21 cellular contexts compared by ENCODE assay signal in genomic region chr19:21147540-21147939, GRCh38.
"Had no signal": no experiment of that assay in that cellular context is flagged by ENCODE, and none has a peak within 500 bp of the region (broad histone marks: within the 10 kb centered on the region; RNA-seq: fewer than 3 reads in every experiment).

No MANE protein-coding gene starts in this region.

- H3K27me3 Mint-ChIP-seq: activated CD8-positive, alpha-beta T cell treated with anti-CD3 and anti-CD28 coated beads for 36 hours; activated naive CD8-positive, alpha-beta T cell treated with anti-CD3 and anti-CD28 coated beads, Interleukin-2, amount 10 ng/mL, durations not matched to agents 7 days and 5 days had no signal

- DNase-seq: activated CD4-positive, alpha-beta T cell treated with anti-CD3 and anti-CD28 coated beads for 4 hours; activated CD8-positive, alpha-beta memory T cell treated with anti-CD3 and anti-CD28 coated beads, Interleukin-2, amount 50 U/mL, for 4 hours; activated CD8-positive, alpha-beta T cell treated with anti-CD3 and anti-CD28 coated beads for 36 hours; activated gamma-delta T cell treated with Interleukin-2 at 50 U/mL for 16 hours; activated naive CD4-positive, alpha-beta T cell treated with anti-CD3 and anti-CD28 coated beads, Interleukin-2, amount 50 U/mL, for 16 hours; activated naive CD8-positive, alpha-beta T cell treated with anti-CD3 and anti-CD28 coated beads, Interleukin-2, amount 10 ng/mL, durations not matched to agents 7 days and 5 days; activated T-cell treated with anti-CD3 and anti-CD28 coated beads, Interleukin-2, amount 50 U/mL, for 72 hours; adrenal gland; anterior cingulate cortex; KG1; NCI-H1048; NCI-H146; NCI-H187 treated with DMSO at 0.1 percent for 48 hours; NCI-H2081 treated with DMSO at 0.1 percent for 48 hours; NCI-H446; NCI-H524; NCI-H748 treated with DMSO at 0.1 percent for 48 hours; SIG-M5 had no signal

- ATAC-seq: activated CD8-positive, alpha-beta T cell treated with anti-CD3 and anti-CD28 coated beads for 36 hours; activated T-cell treated with anti-CD3 and anti-CD28 coated beads, Interleukin-2, amount 50 U/mL, for 72 hours had no signal

- H3K27me3 ChIP-seq: adrenal gland, breast epithelium had no signal

- H3K4me3 Mint-ChIP-seq: activated CD8-positive, alpha-beta T cell treated with anti-CD3 and anti-CD28 coated beads for 36 hours; activated naive CD8-positive, alpha-beta T cell treated with anti-CD3 and anti-CD28 coated beads, Interleukin-2, amount 10 ng/mL, durations not matched to agents 7 days and 5 days; activated T-cell treated with anti-CD3 and anti-CD28 coated beads, Interleukin-2, amount 50 U/mL, for 72 hours had no signal

- H3K27ac ChIP-seq: breast epithelium, VCaP had no signal

- H3K9me3 ChIP-seq: adrenal gland, breast epithelium had no signal

- H3K4me3 ChIP-seq: adrenal gland, breast epithelium had no signal

- H3K36me3 ChIP-seq: breast epithelium had no signal

- H3K27ac Mint-ChIP-seq: activated CD8-positive, alpha-beta T cell treated with anti-CD3 and anti-CD28 coated beads for 36 hours; activated naive CD8-positive, alpha-beta T cell treated with anti-CD3 and anti-CD28 coated beads, Interleukin-2, amount 10 ng/mL, durations not matched to agents 7 days and 5 days; activated T-cell treated with anti-CD3 and anti-CD28 coated beads, Interleukin-2, amount 50 U/mL, for 72 hours; activated T-helper 2 cell treated with anti-CD3 and anti-CD28 coated beads, Interferon-gamma antibody, Interleukin-2, Interleukin-4, amounts not matched to agents 10 μg/mL and 5 μg/mL and 100 μg/mL, durations not matched to agents 14 hours and 24 hours and 36 hours had no signal
